Comparison of ENCODE assay signal across 8 cellular contexts in genomic region chr10:50552771-50553535, GRCh38.
DNase-seq lines count a peak whose midpoint lies in the region; ATAC-seq and TF ChIP-seq lines count a peak whose summit lies in the region.

No MANE protein-coding gene starts in this region.

- H3K4me1 ChIP-seq in HCT116 (ENCODE audit: control insufficient read depth in 1 of 2, insufficient read depth in 2 of 2, low read length in 2 of 2) (no peaks in the 10 kb centered on the region; a peak in 1 of 4 replicates), gastroesophageal sphincter (peaks cover 29 to 80% (median 37%) of the 10 kb centered on the region in 3 donors), spleen (peaks cover 4 to 78% (median 41%) of the 10 kb centered on the region in 6 donors)

- H3K4me3 ChIP-seq in HCT116 (replicated peaks in 1 of 2; ENCODE audit: low read depth in 1 of 2, low read length in 2 of 2) (no peak overlapping the region), gastroesophageal sphincter (no peak overlapping the region), spleen (no peak overlapping the region)

- TF ChIP-seq POLR2A in HCT116 (IDR thresholded peaks at IDR 0.05; ENCODE audit: borderline replicate concordance, extremely low read depth, insufficient read depth, insufficient read length) = no peak
- TF ChIP-seq POLR2A in gastroesophageal sphincter (IDR thresholded peaks at IDR 0.05) = no peak
- no peak for TF ChIP-seq POLR2A in spleen (IDR thresholded peaks at IDR 0.05)

- H3K9ac ChIP-seq in HCT116 (ENCODE audit: low read length) = no peak overlapping the region

- intact Hi-C loops in HCT116 (cut with micrococcal nuclease) = no loop called here
- intact Hi-C loops in spleen (cut with DNase I; ENCODE audit: low total_unique reads) = loop anchor here (10.0 kb wide), 1 partner anchor 62 kb away; no protein-coding TSS in a partner anchor

- CTCF ChIA-PET in HCT116 (lab: Charles Lee) = interaction anchor here (0.8 to 1.1 kb wide), 2 partner anchors 19 to 185 kb away, joined by 3 read pairs; no protein-coding TSS in a partner anchor

- no peak overlapping the region for H2AFZ ChIP-seq in HCT116 (ENCODE audit: low read depth, low read length, poor library complexity, severe bottlenecking)

- H3K9me3 ChIP-seq in HCT116 (ENCODE audit: control insufficient read depth in 1 of 2, insufficient read depth in 1 of 2, low read depth in 1 of 2, low read length in 2 of 2) = no peaks in the 10 kb centered on the region
- H3K9me3 ChIP-seq in gastroesophageal sphincter = no peaks in the 10 kb centered on the region
- peaks cover 0 to 7% (median 2%) of the 10 kb centered on the region in 8 donors for H3K9me3 ChIP-seq in spleen

- no peaks in the 10 kb centered on the region for H3K27me3 ChIP-seq in HCT116 (ENCODE audit: insufficient read depth, low read length)
- no peaks in the 10 kb centered on the region for H3K27me3 ChIP-seq in gastroesophageal sphincter
- no peaks in the 10 kb centered on the region for H3K27me3 ChIP-seq in spleen (replicated peaks in 1 of 7)

- H3K79me2 ChIP-seq in HCT116 (ENCODE audit: insufficient read depth, low read length) = no peaks in the 10 kb centered on the region; the same call in 1 of the 2 replicates

- TF ChIP-seq CTCF in HCT116 (IDR thresholded peaks at IDR 0.05 in 2 of 3, conservative IDR thresholded peaks at IDR 0.05 in 1 of 3; ENCODE audit: borderline replicate concordance in 1 of 3, insufficient read depth in 1 of 3, low read depth in 2 of 3, low read length in 2 of 3) (peak in 2 of 3 experiments; percentile 40 to 56; a peak in 4 of 6 replicates), gastroesophageal sphincter (IDR thresholded peaks at IDR 0.05) (peak in 3 of 4 experiments; percentile 11 to 26 (median 16)), spleen (IDR thresholded peaks at IDR 0.05 in 8 of 11, conservative IDR thresholded peaks at IDR 0.05 in 3 of 11) (peak in 4 of 11 experiments; percentile 10 to 33 (median 18))

- WGBS in gastroesophageal sphincter (ENCODE audit: low coverage in 1 of 2), 2 donors = 82 to 95% methylated on average over 4 of the region's 4 CpGs
- 61 to 74% (median 72%) methylated on average over 4 of the region's 4 CpGs for WGBS in spleen, 5 donors

- peak; percentile 39 for TF ChIP-seq RAD21 in HCT116 (IDR thresholded peaks at IDR 0.05; ENCODE audit: low read depth)

- H3K36me3 ChIP-seq in HCT116 (ENCODE audit: control insufficient read depth in 1 of 2, insufficient read depth in 2 of 2, low read length in 2 of 2) (no peaks in the 10 kb centered on the region), gastroesophageal sphincter (no peaks in the 10 kb centered on the region), spleen (no peaks in the 10 kb centered on the region)

- POLR2A ChIA-PET in HCT116 (lab: Charles Lee) = no interaction called here

- H4K20me1 ChIP-seq in HCT116 (ENCODE audit: insufficient read depth) = no peaks in the 10 kb centered on the region

- RAD21 ChIA-PET in HCT116 (lab: Charles Lee; ENCODE audit: low non-redundant PET in 1 of 2, low total read pairs in 2 of 2, uncharacterized antibody in 2 of 2, unreplicated experiment in 2 of 2) = no interaction called here

- no TSS peak for BruUV-seq in HCT116 (replicated peaks; lab: Mats Ljungman, UMichigan)

- peak; percentile 31 for DNase-seq in DMS53 (lab: John Stamatoyannopoulos, UW)
- DNase-seq in DMS53 treated with DMSO at 0.1 percent for 48 hours (lab: John Stamatoyannopoulos, UW; ENCODE audit: unreplicated experiment) = no peak
- DNase-seq in HCT116 (ENCODE audit: low read depth, low spot score) = no peak
- peak; percentile 16 for DNase-seq in T-helper 22 cell (ENCODE audit: low read depth)
- DNase-seq in spleen = no peak
- DNase-seq in stimulated activated naive CD4-positive, alpha-beta T cell (lab: John Stamatoyannopoulos, UW) = no peak

- ATAC-seq in HCT116 (peak; percentile 89), gastroesophageal sphincter (peak; percentile 40), GM21381 (IDR thresholded peaks at IDR 0.05; ENCODE audit: unreplicated experiment) (no peak)

- no peak overlapping the region for H3K4me2 ChIP-seq in HCT116 (ENCODE audit: low read length)

- H3K27ac ChIP-seq in HCT116 (ENCODE audit: low read depth, low read length) (no peak overlapping the region), gastroesophageal sphincter (peak overlapping the region; percentile 36 to 76 (median 64)), spleen (peak overlapping the region in 3 of 8 donors; percentile 4 to 32 (median 4))

- no peak for TF ChIP-seq EP300 in gastroesophageal sphincter (IDR thresholded peaks at IDR 0.05)

- no peaks in the 10 kb centered on the region for H3K9me2 ChIP-seq in HCT116 (ENCODE audit: insufficient read depth)

TF ChIP-seq in HCT116, 20 proteins besides CTCF, POLR2A, EP300 and RAD21:
- TF ChIP-seq YY1 (IDR thresholded peaks at IDR 0.05; ENCODE audit: extremely low read depth, insufficient replicate concordance, low read depth, low read length) (no peak), TCF7L2 (IDR thresholded peaks at IDR 0.05; ENCODE audit: borderline replicate concordance, extremely low read depth, insufficient read depth, insufficient read length) (no peak), CEBPB (IDR thresholded peaks at IDR 0.05; ENCODE audit: low read depth) (no peak), MAX (IDR thresholded peaks at IDR 0.05) (no peak), FOSL1 (IDR thresholded peaks at IDR 0.05; ENCODE audit: low read depth) (no peak), ATF3 (IDR thresholded peaks at IDR 0.05) (no peak), CBX3 (IDR thresholded peaks at IDR 0.05; ENCODE audit: low read depth) (no peak), EZH2 (IDR thresholded peaks at IDR 0.05) (no peak), POLR2AphosphoS5 (IDR thresholded peaks at IDR 0.05; ENCODE audit: low read depth, low read length) (no peak), SIN3A (IDR thresholded peaks at IDR 0.05; ENCODE audit: low read depth) (no peak), EGR1 (IDR thresholded peaks at IDR 0.05; ENCODE audit: low read depth) (no peak), EZH2phosphoT487 (IDR thresholded peaks at IDR 0.05; ENCODE audit: borderline replicate concordance) (no peak), ZBTB33 (IDR thresholded peaks at IDR 0.05; ENCODE audit: extremely low read depth, insufficient replicate concordance, low read length) (no peak), SRF (IDR thresholded peaks at IDR 0.05; ENCODE audit: low read depth) (no peak), ZFX (IDR thresholded peaks at IDR 0.05) (no peak), REST (IDR thresholded peaks at IDR 0.05; ENCODE audit: low read depth) (no peak), SP1 (IDR thresholded peaks at IDR 0.05; ENCODE audit: low read depth) (no peak), ZNF274 (IDR thresholded peaks at IDR 0.05; ENCODE audit: low read depth, low read length) (no peak), ELF1 (IDR thresholded peaks at IDR 0.05; ENCODE audit: borderline replicate concordance, low read depth) (no peak), JUND (IDR thresholded peaks at IDR 0.05) (no peak)

Comparison
In these comparisons a context has a peak if more than half of its experiments do, and no peak if none do; other contexts are left out.
1. DNase-seq: peak in DMS53 (single experiment) and T-helper 22 cell (single experiment); none in DMS53 treated with DMSO at 0.1 percent for 48 hours (single experiment), HCT116 (single experiment), spleen (single experiment) and stimulated activated naive CD4-positive, alpha-beta T cell (0 of 6).